Comparison of ENCODE assay signal across 8 cellular contexts in genomic region chr11:69297225-69297925, GRCh38. TPM values are rescaled to one million over a fixed set of nuclear protein-coding genes. Genes with fewer than 3 reads are reported as not detected.
A peak's percentile ranks its signal among the peaks of the same experiment; 100 is the strongest.
DNase-seq lines count a peak whose midpoint lies in the region; ATAC-seq and TF ChIP-seq lines count a peak whose summit lies in the region.

No MANE protein-coding gene starts in this region.

- TF ChIP-seq EP300 in transverse colon (IDR thresholded peaks at IDR 0.05; ENCODE audit: low read depth): peak; percentile 30

- H3K36me3 ChIP-seq in BJ (ENCODE audit: control insufficient read depth, insufficient read depth, low read length) (no peaks in the 10 kb centered on the region), transverse colon (no peaks in the 10 kb centered on the region)

- H3K27me3 ChIP-seq in BJ (ENCODE audit: control insufficient read depth, insufficient read depth, low read length) (no peaks in the 10 kb centered on the region), transverse colon (no peaks in the 10 kb centered on the region)

- peak overlapping the region; percentile 81 to 85 (median 84) for H3K27ac ChIP-seq in transverse colon

- 11 to 21% methylated on average over 5 to 18 of the region's 18 CpGs for WGBS in transverse colon (ENCODE audit: low coverage in 1 of 2), 2 donors

- peaks cover 46 to 75% (median 56%) of the 10 kb centered on the region in 4 donors for H3K4me1 ChIP-seq in transverse colon

- intact Hi-C loops in posterior vena cava (cut with DNase I): loop anchor here in 1 of 2 donors (5.0 kb wide), 1 partner anchor 345 kb away; the partner anchor contains the start of gene CCND1
- intact Hi-C loops in transverse colon (cut with DNase I; ENCODE audit: low total_unique reads): no loop called here

- in situ Hi-C loops in transverse colon (cut with MboI; ENCODE audit: low pct_ligation_motif_present in 1 of 4, low pct_unique_long_range_greater_than_20kb in 1 of 4, low sequenced_read_pairs in 3 of 4): no loop called here

- DNase-seq in BJ (ENCODE audit: low read depth) (peak; percentile 98), SIG-M5 treated with dmso at 0.1 percent for 504 hours (lab: John Stamatoyannopoulos, UW; ENCODE audit: unreplicated experiment) (peak; percentile 92), activated gamma-delta T cell treated with Interleukin-2 at 50 U/mL for 16 hours (peak; percentile 87), globus pallidus (ENCODE audit: low spot score) (peak; percentile 58), posterior vena cava (ENCODE audit: low spot score) (peak; percentile 99), transverse colon (peak; percentile 94)

- POLR2A ChIA-PET in BJ (lab: Charles Lee): interaction anchor here (0.6 kb wide), 1 partner anchor 154 kb away, joined by 3 read pairs; no protein-coding TSS in a partner anchor

- H3K4me3 ChIP-seq in BJ (ENCODE audit: low read depth, low read length) (no peak overlapping the region), transverse colon (peak overlapping the region in 3 of 4 donors; percentile 9 to 40 (median 14))

- ATAC-seq in GM19397 (IDR thresholded peaks at IDR 0.05; ENCODE audit: unreplicated experiment) (peak; percentile 56), HG03521 (IDR thresholded peaks at IDR 0.05; ENCODE audit: unreplicated experiment) (peak; percentile 44)

- TF ChIP-seq CTCF in BJ (IDR thresholded peaks at IDR 0.05; ENCODE audit: insufficient read depth, low read depth, low read length) (no peak), transverse colon (IDR thresholded peaks at IDR 0.05) (no peak)

- H3K9me3 ChIP-seq in transverse colon: no peaks in the 10 kb centered on the region

- CTCF ChIA-PET in BJ (lab: Yijun Ruan, JAX): interaction anchor here (0.7 to 3.3 kb wide), 13 partner anchors 12 to 373 kb away, joined by 3 to 14 read pairs (median 4); no protein-coding TSS in a partner anchor

- TF ChIP-seq POLR2A in transverse colon (IDR thresholded peaks at IDR 0.05): no peak

RNA-seq across cellular contexts. Expression of gene MYEOV, which starts 3.4 kb away (rescaled TPM):
- polyA plus RNA-seq in BJ (2011; rRNA removed): 3.6 and 4.5 TPM in 2 replicates
- 3.6 and 9.9 TPM in 2 replicates for polyA minus RNA-seq in BJ (2011; rRNA and poly(A)+ RNA removed)
- total RNA-seq in posterior vena cava (under 1 TPM; 0.46 to 0.57 TPM), transverse colon (1 to 10 TPM in 1 of 4 donors, under 1 TPM in 1, not detected in 2; 0.55 to 1.1 TPM)
